ENCODE assay signal across 8 cellular contexts in the genomic region with DNA sequence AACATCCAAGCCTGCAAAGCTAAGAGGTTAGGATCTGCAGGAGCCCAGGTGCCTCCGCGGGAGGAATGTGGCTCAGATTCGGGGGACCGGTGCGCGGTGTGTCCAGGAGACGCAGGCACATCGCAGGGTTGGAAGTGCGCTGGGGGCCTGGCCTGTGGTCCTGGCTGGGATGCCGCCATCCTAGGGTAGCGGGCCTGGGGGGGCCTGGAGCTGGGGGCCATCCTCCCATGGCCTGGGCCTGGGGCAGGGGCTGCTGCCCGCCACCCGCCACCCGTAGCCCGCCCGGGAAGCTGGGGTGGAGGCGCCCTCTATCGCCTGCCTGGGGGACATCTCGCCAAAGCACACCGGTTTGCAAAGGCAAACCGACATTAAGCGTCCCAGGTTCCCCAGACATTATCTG.
DNase-seq lines count a peak whose midpoint lies in the region; ATAC-seq and TF ChIP-seq lines count a peak whose summit lies in the region.

No MANE protein-coding gene starts in this region.

- no peak overlapping the region for H3K4me3 ChIP-seq in BE2C (ENCODE audit: low read depth, low read length)
- H3K4me3 ChIP-seq in dorsolateral prefrontal cortex, result no peak overlapping the region
- no peak overlapping the region for H3K4me3 ChIP-seq in mucosa of descending colon

- ATAC-seq in mucosa of descending colon (peak; percentile 49), HG03460 (IDR thresholded peaks at IDR 0.05; ENCODE audit: unreplicated experiment) (no peak), GM21423 (IDR thresholded peaks at IDR 0.05; ENCODE audit: unreplicated experiment) (no peak)
- ATAC-seq in CD4-positive, alpha-beta T cell (ENCODE audit: poor library complexity), result no peak

- H3K36me3 ChIP-seq in BE2C (no peaks in the 10 kb centered on the region), mucosa of descending colon (ENCODE audit: low read depth) (no peaks in the 10 kb centered on the region)

- H3K4me3 Mint-ChIP-seq in CD4-positive, alpha-beta T cell, result no peak overlapping the region

- H3K27me3 ChIP-seq in BE2C (peaks cover 16% of the 10 kb centered on the region; the same call in 1 of the 2 replicates), dorsolateral prefrontal cortex (peaks cover 0 to 44% (median 0%) of the 10 kb centered on the region in 45 donors)
- no peaks in the 10 kb centered on the region for H3K27me3 ChIP-seq in CD4-positive, alpha-beta T cell (ENCODE audit: control insufficient read depth, insufficient read depth, low read length)

- DNase-seq in BE2C (peak; percentile 39), HuH-7 (ENCODE audit: low spot score) (peak; percentile 92), dorsolateral prefrontal cortex (peak in 6 of 10 donors; percentile 36 to 72 (median 51)), mucosa of descending colon (peak in 2 of 3 donors; percentile 35 to 58), NCI-H2081 treated with DMSO at 0.1 percent for 48 hours (lab: John Stamatoyannopoulos, UW) (no peak)
- DNase-seq in CD4-positive, alpha-beta T cell, result no peak

- H3K4me1 ChIP-seq in BE2C (no peaks in the 10 kb centered on the region), mucosa of descending colon (ENCODE audit: low read depth) (no peaks in the 10 kb centered on the region)

- TF ChIP-seq CTCF in BE2C (IDR thresholded peaks at IDR 0.05; ENCODE audit: low read depth, low read length) (peak; percentile 54), dorsolateral prefrontal cortex (IDR thresholded peaks at IDR 0.05 in 54 of 56, conservative IDR thresholded peaks at IDR 0.05 in 2 of 56; ENCODE audit: low read depth in 1 of 56, partially characterized antibody in 56 of 56) (peak; percentile 43 to 88 (median 77)), mucosa of descending colon (IDR thresholded peaks at IDR 0.05) (peak; percentile 45)
- no peak for TF ChIP-seq CTCF in CD4-positive, alpha-beta T cell (IDR thresholded peaks at IDR 0.05)

- intact Hi-C loops in dorsolateral prefrontal cortex (cut with DNase I), result loop anchor here (2.0 to 10.0 kb wide), 6 partner anchors 62 to 409 kb away; no protein-coding TSS in a partner anchor
- intact Hi-C loops in mucosa of descending colon (cut with DNase I, micrococcal nuclease), result no loop called here
- intact Hi-C loops in CD4-positive, alpha-beta T cell (cut with DNase I, micrococcal nuclease), result loop anchor here in 1 of 2 experiments (5.0 kb wide), 1 partner anchor 272 kb away; no protein-coding TSS in a partner anchor

- H3K36me3 Mint-ChIP-seq in CD4-positive, alpha-beta T cell (ENCODE audit: low read depth), result no peaks in the 10 kb centered on the region

- POLR2A ChIA-PET in CD4-positive, alpha-beta T cell (lab: Charles Lee), result no interaction called here

- CTCF ChIA-PET in CD4-positive, alpha-beta T cell (lab: Charles Lee), result interaction anchor here (1.0 kb wide), 1 partner anchor 273 kb away, joined by 3 read pairs; no protein-coding TSS in a partner anchor

- no peak overlapping the region for H3K27ac Mint-ChIP-seq in CD4-positive, alpha-beta T cell

- no peaks in the 10 kb centered on the region for H3K9me3 Mint-ChIP-seq in CD4-positive, alpha-beta T cell

- no peaks in the 10 kb centered on the region for H3K4me1 Mint-ChIP-seq in CD4-positive, alpha-beta T cell (ENCODE audit: low read depth)

- peak overlapping the region in 7 of 59 donors; percentile 1 to 41 (median 10) for H3K27ac ChIP-seq in dorsolateral prefrontal cortex
- no peak overlapping the region for H3K27ac ChIP-seq in CD4-positive, alpha-beta T cell (ENCODE audit: low read depth, low read length)

- H3K9me3 ChIP-seq in BE2C, result no peaks in the 10 kb centered on the region
- H3K9me3 ChIP-seq in mucosa of descending colon, result no peaks in the 10 kb centered on the region
- H3K9me3 ChIP-seq in CD4-positive, alpha-beta T cell (ENCODE audit: control insufficient read depth, low read length), result no peaks in the 10 kb centered on the region

- H3K27me3 Mint-ChIP-seq in CD4-positive, alpha-beta T cell, result peaks cover 4% of the 10 kb centered on the region

Comparison
In these comparisons a context has a peak if more than half of its experiments do, and no peak if none do; other contexts are left out.
1. DNase-seq: peak in BE2C (single experiment), HuH-7 (single experiment), dorsolateral prefrontal cortex (6 of 10) and mucosa of descending colon (2 of 3); none in NCI-H2081 treated with DMSO at 0.1 percent for 48 hours (single experiment) and CD4-positive, alpha-beta T cell (0 of 10).
2. intact Hi-C loops: an anchor here in dorsolateral prefrontal cortex (2.0 to 10.0 kb wide); none called in mucosa of descending colon.